19 cellular contexts compared by ENCODE assay signal in the genomic region with DNA sequence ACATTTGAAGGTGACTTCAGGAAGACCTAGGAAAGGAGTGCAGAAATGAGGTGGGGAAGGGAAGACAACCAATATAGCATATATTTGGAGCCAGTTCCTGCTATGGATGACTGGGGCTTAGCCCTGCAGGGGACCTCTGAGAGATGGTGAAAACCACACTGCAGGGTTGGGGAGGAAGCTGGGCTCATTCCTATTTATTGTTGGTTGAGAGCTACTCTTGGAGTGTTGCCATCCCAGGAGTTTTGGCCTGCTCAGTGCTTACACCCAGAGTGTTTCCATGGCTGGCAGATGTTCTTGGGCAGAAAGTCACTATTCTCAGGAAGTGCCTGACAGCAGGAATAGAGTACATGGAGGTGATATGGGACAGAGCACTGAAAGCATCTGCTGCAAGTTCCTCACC.
"Had no signal": no experiment of that assay in that cellular context is flagged by ENCODE, and none has a peak within 500 bp of the region (broad histone marks: within the 10 kb centered on the region; RNA-seq: fewer than 3 reads in every experiment).

No MANE protein-coding gene starts in this region.

- DNase-seq: activated CD4-positive, alpha-beta T cell treated with anti-CD3 and anti-CD28 coated beads, Interleukin-2, amount 50 U/mL, for 48 hours; activated CD8-positive, alpha-beta memory T cell treated with anti-CD3 and anti-CD28 coated beads, Interleukin-2, amount 10 ng/mL, durations not matched to agents 7 days and 5 days; activated naive CD4-positive, alpha-beta T cell treated with anti-CD3 and anti-CD28 coated beads for 36 hours; activated naive CD8-positive, alpha-beta T cell treated with anti-CD3 and anti-CD28 coated beads, Interleukin-2, amount 50 U/mL, for 24 hours; activated T-cell treated with anti-CD3 and anti-CD28 coated beads, Interleukin-2, amount 50 U/mL, for 1 hour; kidney; left ventricle myocardium inferior; mesenchymal stem cell; natural killer cell; retina; stimulated activated CD4-positive, alpha-beta T cell treated with anti-CD3 and anti-CD28 coated beads, Interleukin-4, amount 100 ng/mL, for 24 hours; stimulated activated naive CD4-positive, alpha-beta T cell treated with Interleukin-2 at 50 U/mL for 16 hours; substantia nigra; transverse colon; WERI-Rb-1 had no signal

- H3K36me3 ChIP-seq: ascending aorta, left ventricle myocardium inferior, neutrophil, transverse colon, vagina, WERI-Rb-1 had no signal

- H3K9me3 ChIP-seq: ascending aorta, left ventricle myocardium inferior, neutrophil, transverse colon, vagina had no signal

- H3K4me3 ChIP-seq: ascending aorta, hepatocyte, left ventricle myocardium inferior, transverse colon, vagina had no signal

- H3K27me3 ChIP-seq: ascending aorta, neutrophil, transverse colon, vagina had no signal
